8 cellular contexts compared by ENCODE assay signal in the genomic region with DNA sequence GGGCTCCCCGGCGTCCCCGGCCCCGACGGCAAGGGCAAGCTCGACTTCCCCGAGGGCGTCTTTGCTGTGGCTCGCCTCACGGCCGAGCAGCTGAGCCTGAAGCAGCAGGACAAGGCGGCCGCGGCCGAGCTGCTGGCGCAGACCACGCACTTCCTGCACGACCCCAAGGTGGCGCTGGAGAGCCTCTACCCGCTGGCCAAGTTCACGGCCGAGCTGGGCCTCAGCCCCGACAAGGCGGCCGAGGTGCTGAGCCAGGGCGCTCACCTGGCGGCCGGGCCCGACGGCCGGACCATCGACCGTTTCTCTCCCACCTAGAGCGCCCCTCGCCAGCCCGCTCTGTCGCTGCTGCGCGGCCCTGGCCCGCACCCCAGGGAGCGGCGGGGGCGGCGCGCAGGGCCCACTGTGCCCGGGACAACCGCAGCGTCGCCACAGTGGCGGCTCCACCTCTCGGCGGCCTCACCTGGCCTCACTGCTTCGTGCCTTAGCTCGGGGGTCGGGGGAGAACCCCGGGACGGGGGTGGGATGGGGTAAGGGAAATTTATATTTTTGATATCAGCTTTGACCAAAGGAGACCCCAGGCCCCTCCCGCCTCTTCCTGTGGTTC. TPM values are rescaled to one million over a fixed set of nuclear protein-coding genes. Genes with fewer than 3 reads are reported as not detected.
DNase-seq lines count a peak whose midpoint lies in the region; ATAC-seq, FAIRE-seq and TF ChIP-seq lines count a peak whose summit lies in the region.

No MANE protein-coding gene starts in this region.

- H3K27ac ChIP-seq in CD4-positive, CD25-positive, alpha-beta regulatory T cell (ENCODE audit: insufficient read depth, low read length, poor library complexity, severe bottlenecking), result no peak overlapping the region
- no peak overlapping the region for H3K27ac ChIP-seq in foreskin keratinocyte
- H3K27ac ChIP-seq in pancreas, result peak overlapping the region in 2 of 4 donors; percentile 3 to 33

- 8 to 14% methylated on average over 37 to 58 of the region's 58 CpGs for WGBS in pancreas, 2 donors

- H3K27ac Mint-ChIP-seq in CD4-positive, CD25-positive, alpha-beta regulatory T cell, result no peak overlapping the region

- no peak overlapping the region for H3K4me3 ChIP-seq in CD4-positive, CD25-positive, alpha-beta regulatory T cell (ENCODE audit: low read depth, low read length)
- H3K4me3 ChIP-seq in pancreas, result peak overlapping the region in 1 of 4 donors; percentile 34

- peaks cover 28% of the 10 kb centered on the region for H3K36me3 Mint-ChIP-seq in CD4-positive, CD25-positive, alpha-beta regulatory T cell

- no peaks in the 10 kb centered on the region for H3K9me3 ChIP-seq in CD4-positive, CD25-positive, alpha-beta regulatory T cell (ENCODE audit: control insufficient read depth in 2 of 2, low read length in 2 of 2)
- no peaks in the 10 kb centered on the region for H3K9me3 ChIP-seq in pancreas

- peaks cover 11% of the 10 kb centered on the region for H3K36me3 ChIP-seq in CD4-positive, CD25-positive, alpha-beta regulatory T cell (ENCODE audit: control insufficient read depth, insufficient read depth, low read length)
- peaks cover 0 to 10% (median 0%) of the 10 kb centered on the region in 3 donors for H3K36me3 ChIP-seq in pancreas

- intact Hi-C loops in pancreas (cut with DNase I), result loop anchor here in 1 of 3 donors (5.0 kb wide), 1 partner anchor 189 kb away; no protein-coding TSS in a partner anchor

- FAIRE-seq in pancreas (lab: Jason Lieb, UNC), result no peak

- no peak for ATAC-seq in CD4-positive, CD25-positive, alpha-beta regulatory T cell (ENCODE audit: low read depth in 2 of 2)
- ATAC-seq in foreskin keratinocyte, result no peak
- ATAC-seq in pancreas, result peak; percentile 52 to 70 (median 60)
- ATAC-seq in GM21423 (IDR thresholded peaks at IDR 0.05; ENCODE audit: unreplicated experiment), result no peak

- peak; percentile 43 to 68 (median 44) for DNase-seq in CD4-positive, CD25-positive, alpha-beta regulatory T cell
- peak; percentile 42 to 45 for DNase-seq in Kasumi-1 (lab: John Stamatoyannopoulos, UW)
- DNase-seq in activated T-helper 1 cell treated with anti-CD3 and anti-CD28 coated beads, Interleukin-2, amount 50 U/mL, for 16 hours (ENCODE audit: low read depth in 1 of 2, low spot score in 1 of 2), result peak; percentile 40 to 52
- no peak for DNase-seq in foreskin keratinocyte
- DNase-seq in pancreas, result peak; percentile 70 to 93 (median 81)
- no peak for DNase-seq in COLO829 (ENCODE audit: low spot score)
- DNase-seq in H4 (ENCODE audit: low spot score), result no peak

- peak overlapping the region in 1 of 4 donors; percentile 33 for H3K4me3 Mint-ChIP-seq in CD4-positive, CD25-positive, alpha-beta regulatory T cell

- peaks cover 50% of the 10 kb centered on the region for H3K4me1 ChIP-seq in CD4-positive, CD25-positive, alpha-beta regulatory T cell (ENCODE audit: control insufficient read depth, insufficient read depth, low read length, poor library complexity, severe bottlenecking)
- H3K4me1 ChIP-seq in foreskin keratinocyte (no peaks in the 10 kb centered on the region), pancreas (peaks cover 0 to 7% (median 3%) of the 10 kb centered on the region in 3 donors)

- peaks cover 33% of the 10 kb centered on the region for H3K27me3 Mint-ChIP-seq in CD4-positive, CD25-positive, alpha-beta regulatory T cell

- H3K4me1 Mint-ChIP-seq in CD4-positive, CD25-positive, alpha-beta regulatory T cell, result peaks cover 0 to 17% (median 6%) of the 10 kb centered on the region in 4 donors

- no peaks in the 10 kb centered on the region for H3K9me3 Mint-ChIP-seq in CD4-positive, CD25-positive, alpha-beta regulatory T cell

- no peaks in the 10 kb centered on the region for H3K27me3 ChIP-seq in CD4-positive, CD25-positive, alpha-beta regulatory T cell (ENCODE audit: control insufficient read depth, insufficient read depth, low read length)
- H3K27me3 ChIP-seq in foreskin keratinocyte, result peaks cover 14% of the 10 kb centered on the region
- peaks cover 0 to 3% (median 0%) of the 10 kb centered on the region in 4 donors for H3K27me3 ChIP-seq in pancreas

- peak; percentile 83 for TF ChIP-seq CTCF in foreskin keratinocyte (conservative IDR thresholded peaks at IDR 0.05)
- peak; percentile 58 to 78 (median 72) for TF ChIP-seq CTCF in pancreas (IDR thresholded peaks at IDR 0.05)

RNA-seq across cellular contexts. Expression of gene HIC1, which starts 3.7 kb away (rescaled TPM):
- total RNA-seq in CD4-positive, CD25-positive, alpha-beta regulatory T cell, result 1.3 TPM
- polyA plus RNA-seq in CD4-positive, CD25-positive, alpha-beta regulatory T cell, result under 1 TPM in 3 of 4 donors, not detected in 1; 0.14 to 0.75 (median 0.54) TPM
- total RNA-seq in foreskin keratinocyte (1.5 and 3.0 TPM in 2 replicates), pancreas (10 to 100 TPM in 2 of 6 donors, 1 to 10 TPM in 4; 1.0 to 15.8 (median 3.8) TPM)
- polyA plus RNA-seq in foreskin keratinocyte (0.99 and 2.4 TPM in 2 replicates), pancreas (1 to 10 TPM; 1.8 to 3.7 TPM)
- 0.08 TPM in 1 of 2 replicates, not detected in the other for total RNA-seq in H4 (2014; rRNA removed; shearing (Covaris generic))

RNA-seq across cellular contexts. Expression of gene OVCA2, which starts 16.8 kb away (rescaled TPM):
- total RNA-seq in CD4-positive, CD25-positive, alpha-beta regulatory T cell, result 30.8 TPM
- 100 to 1,000 TPM in 1 of 4 donors, 10 to 100 TPM in 3; 64.3 to 106 (median 80.2) TPM for polyA plus RNA-seq in CD4-positive, CD25-positive, alpha-beta regulatory T cell
- total RNA-seq in foreskin keratinocyte, result 55.7 and 61.6 TPM in 2 replicates
- 71.6 and 74.4 TPM in 2 replicates for polyA plus RNA-seq in foreskin keratinocyte
- total RNA-seq in pancreas, result 10 to 100 TPM; 10.4 to 20.5 (median 17.9) TPM
- 10 to 100 TPM; 46.3 to 79.3 TPM for polyA plus RNA-seq in pancreas
- total RNA-seq in H4 (2014; rRNA removed; shearing (Covaris generic)), result 40.3 and 49.8 TPM in 2 replicates

RNA-seq across cellular contexts. Expression of gene DPH1, which starts 28.7 kb away (rescaled TPM):
- 70.0 TPM for total RNA-seq in CD4-positive, CD25-positive, alpha-beta regulatory T cell
- polyA plus RNA-seq in CD4-positive, CD25-positive, alpha-beta regulatory T cell, result 10 to 100 TPM; 32.4 to 40.4 (median 36.4) TPM
- total RNA-seq in foreskin keratinocyte, result 23.3 and 24.0 TPM in 2 replicates
- 21.6 and 22.7 TPM in 2 replicates for polyA plus RNA-seq in foreskin keratinocyte
- 10 to 100 TPM; 21.8 to 37.7 (median 27.6) TPM for total RNA-seq in pancreas
- polyA plus RNA-seq in pancreas, result 10 to 100 TPM; 53.3 to 74.4 TPM
- 12.3 and 16.5 TPM in 2 replicates for total RNA-seq in H4 (2014; rRNA removed; shearing (Covaris generic))

RNA-seq across cellular contexts. Expression of gene RTN4RL1, which starts 33.5 kb away (rescaled TPM):
- 0.35 TPM for total RNA-seq in CD4-positive, CD25-positive, alpha-beta regulatory T cell
- polyA plus RNA-seq in CD4-positive, CD25-positive, alpha-beta regulatory T cell, result under 1 TPM in 2 of 4 donors, not detected in 2; 0.14 to 0.28 TPM
- total RNA-seq in foreskin keratinocyte, result 2.6 and 4.2 TPM in 2 replicates
- polyA plus RNA-seq in foreskin keratinocyte, result 2.3 and 3.3 TPM in 2 replicates
- 1 to 10 TPM in 4 of 6 donors, under 1 TPM in 2; 0.93 to 3.6 (median 1.7) TPM for total RNA-seq in pancreas
- 1 to 10 TPM; 3.0 to 3.1 TPM for polyA plus RNA-seq in pancreas
- 0.48 and 1.3 TPM in 2 replicates for total RNA-seq in H4 (2014; rRNA removed; shearing (Covaris generic))

Comparison
In these comparisons a context has a peak if more than half of its experiments do, and no peak if none do; other contexts are left out.
1. ATAC-seq: peak in pancreas (4 of 4); none in CD4-positive, CD25-positive, alpha-beta regulatory T cell (0 of 2), foreskin keratinocyte (single experiment) and GM21423 (single experiment).
2. DNase-seq: peak in CD4-positive, CD25-positive, alpha-beta regulatory T cell (3 of 3), Kasumi-1 (2 of 2), activated T-helper 1 cell treated with anti-CD3 and anti-CD28 coated beads, Interleukin-2, amount 50 U/mL, for 16 hours (2 of 2) and pancreas (6 of 6); none in foreskin keratinocyte (0 of 2), COLO829 (single experiment) and H4 (single experiment).